8 cellular contexts compared by ENCODE assay signal in genomic region chr1:160400284-160400645, GRCh38.
DNase-seq lines count a peak whose midpoint lies in the region; ATAC-seq and TF ChIP-seq lines count a peak whose summit lies in the region.

Gene VANGL2 (plus strand): TSS chr1:160400564. CDS start chr1:160415838, 15,274 bp downstream.

- peak; percentile 50 for ATAC-seq in stimulated activated memory B cell treated with anti-CD40 and anti-IgM and Interleukin-4, amounts not matched to agents 10 μg/mL and 1 μg/mL and 100 μg/mL, for 72 hours
- ATAC-seq in HG03025 (IDR thresholded peaks at IDR 0.05; ENCODE audit: low FRiP score, unreplicated experiment), result no peak

- no peak for TF ChIP-seq POLR2A in NB4 (IDR thresholded peaks at IDR 0.05; ENCODE audit: extremely low read depth, insufficient read length)

- H3K4me3 ChIP-seq in NB4 (ENCODE audit: low read depth, low read length) (no peak within 1 kb of the TSS), epithelial cell of esophagus (ENCODE audit: low read length) (peak within 1 kb of the TSS; percentile 77)

- H3K36me3 Mint-ChIP-seq in stimulated activated memory B cell treated with anti-CD40 and anti-IgM and Interleukin-4, amounts not matched to agents 10 μg/mL and 1 μg/mL and 100 μg/mL, for 72 hours, result no peaks in the 10 kb centered on the region

- H3K9me3 Mint-ChIP-seq in stimulated activated memory B cell treated with anti-CD40 and anti-IgM and Interleukin-4, amounts not matched to agents 10 μg/mL and 1 μg/mL and 100 μg/mL, for 72 hours, result no peaks in the 10 kb centered on the region

- peaks cover 23% of the 10 kb centered on the region for H3K4me1 Mint-ChIP-seq in stimulated activated memory B cell treated with anti-CD40 and anti-IgM and Interleukin-4, amounts not matched to agents 10 μg/mL and 1 μg/mL and 100 μg/mL, for 72 hours

- TF ChIP-seq CTCF in NB4 (IDR thresholded peaks at IDR 0.05; ENCODE audit: low read depth, low read length) (no peak), epithelial cell of esophagus (IDR thresholded peaks at IDR 0.05; ENCODE audit: insufficient read depth, low read depth, low read length, missing control alignments) (no peak)

- no peak within 1 kb of the TSS for H3K27ac Mint-ChIP-seq in stimulated activated memory B cell treated with anti-CD40 and anti-IgM and Interleukin-4, amounts not matched to agents 10 μg/mL and 1 μg/mL and 100 μg/mL, for 72 hours

- DNase-seq in DMS53 treated with DMSO at 0.1 percent for 48 hours (lab: John Stamatoyannopoulos, UW; ENCODE audit: unreplicated experiment) (peak; percentile 13), NB4 (ENCODE audit: low read depth) (peak; percentile 48), epithelial cell of esophagus (ENCODE audit: low read depth) (peak; percentile 73), midbrain (lab: John Stamatoyannopoulos, UW) (peak; percentile 87), NCI-H2029 (lab: John Stamatoyannopoulos, UW) (no peak)
- DNase-seq in activated CD4-positive, alpha-beta T cell treated with anti-CD3 and anti-CD28 coated beads, Interleukin-2, amount 50 U/mL, for 48 hours, result peak; percentile 39 to 56

- H3K27me3 Mint-ChIP-seq in stimulated activated memory B cell treated with anti-CD40 and anti-IgM and Interleukin-4, amounts not matched to agents 10 μg/mL and 1 μg/mL and 100 μg/mL, for 72 hours, result peaks cover 18% of the 10 kb centered on the region

- peak within 1 kb of the TSS; percentile 75 for H3K4me3 Mint-ChIP-seq in stimulated activated memory B cell treated with anti-CD40 and anti-IgM and Interleukin-4, amounts not matched to agents 10 μg/mL and 1 μg/mL and 100 μg/mL, for 72 hours
